Comparison of ENCODE assay signal across 11 cellular contexts in the genomic region with DNA sequence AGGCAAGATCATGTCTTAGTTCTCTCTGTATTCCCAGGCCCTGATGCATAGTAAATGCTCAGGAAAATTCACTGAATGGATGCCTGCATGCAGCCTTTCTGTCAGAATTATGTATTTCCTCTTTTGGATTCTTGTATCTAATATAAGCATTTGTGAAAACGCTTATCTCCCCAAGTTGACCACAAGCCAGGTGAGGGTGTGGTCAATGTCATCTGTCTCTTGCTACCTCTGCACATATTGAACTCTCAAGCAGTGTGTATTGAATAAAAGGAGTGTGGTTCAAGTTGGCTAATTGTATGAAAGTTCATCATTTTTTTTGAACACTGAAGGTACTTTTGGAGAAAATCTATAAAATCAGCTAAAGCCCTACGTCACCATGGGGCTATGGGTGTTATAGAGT.
"Had no signal": no experiment of that assay in that cellular context is flagged by ENCODE, and none has a peak within 500 bp of the region (broad histone marks: within the 10 kb centered on the region; RNA-seq: fewer than 3 reads in every experiment).

No MANE protein-coding gene starts in this region.

- H3K9ac ChIP-seq: GM23248 had no signal

- H3K4me2 ChIP-seq: GM23338 had no signal

- H3K9me3 Mint-ChIP-seq: GM23338, HFFc6 had no signal

- H2AFZ ChIP-seq: GM23248, GM23338 had no signal

- DNase-seq: GM23248, GOT3, H7, H9, HCEC 1CT, HFFc6 had no signal

- ATAC-seq: GM23338, HCT116 had no signal

- H3K4me3 Mint-ChIP-seq: GM23338, H9, HFFc6 had no signal

- H3K27ac ChIP-seq: GM23248 had no signal

- H3K9me3 ChIP-seq: HAP-1 had no signal

- H3K4me3 ChIP-seq: GM23248, GM23338, HAP-1 had no signal

- FAIRE-seq: H1, H54 had no signal

- H3K4me1 ChIP-seq: HAP-1 had no signal

- H3K4me1 Mint-ChIP-seq: GM23338, H9 had no signal

- H3K27ac Mint-ChIP-seq: GM23338, H9, HFFc6 had no signal

- H3K36me3 ChIP-seq: HAP-1 had no signal
